In genomic region chr12:112382866-112383265, GRCh38 we compare ENCODE assay signal across 7 cellular contexts. TPM values are rescaled to one million over a fixed set of nuclear protein-coding genes. Genes with fewer than 3 reads are reported as not detected.
A peak's percentile ranks its signal among the peaks of the same experiment; 100 is the strongest.
DNase-seq lines count a peak whose midpoint lies in the region; ATAC-seq, FAIRE-seq and TF ChIP-seq lines count a peak whose summit lies in the region.

No MANE protein-coding gene starts in this region.

- no peak for DNase-seq in activated CD8-positive, alpha-beta T cell treated with anti-CD3 and anti-CD28 coated beads, Interleukin-2, amount 10 ng/mL, durations not matched to agents 7 days and 5 days
- DNase-seq in keratinocyte (ENCODE audit: low read depth, low spot score): no peak
- no peak for DNase-seq in stomach
- DNase-seq in posterior vena cava (ENCODE audit: low spot score): no peak
- DNase-seq in mesenteric fat pad (ENCODE audit: low spot score): no peak
- no peak for DNase-seq in HT-29 (ENCODE audit: low spot score)

- no peaks in the 10 kb centered on the region for H3K36me3 ChIP-seq in HUES48 (ENCODE audit: control insufficient read depth, insufficient read depth, low read length)
- no peaks in the 10 kb centered on the region for H3K36me3 ChIP-seq in keratinocyte (ENCODE audit: control insufficient read depth in 2 of 2, extremely low read depth in 1 of 2, insufficient read depth in 2 of 2, low read length in 2 of 2)
- no peaks in the 10 kb centered on the region for H3K36me3 ChIP-seq in stomach

- H3K9me1 ChIP-seq in keratinocyte (ENCODE audit: control insufficient read depth, extremely low read depth, insufficient read depth, low read length): peaks cover 3% of the 10 kb centered on the region

- H3K27me3 Mint-ChIP-seq in activated CD8-positive, alpha-beta T cell treated with anti-CD3 and anti-CD28 coated beads, Interleukin-2, amount 10 ng/mL, durations not matched to agents 7 days and 5 days (ENCODE audit: low read depth): no peaks in the 10 kb centered on the region

- no peaks in the 10 kb centered on the region for H4K20me1 ChIP-seq in keratinocyte (ENCODE audit: control insufficient read depth, extremely low read depth, insufficient read depth, low read length)

- intact Hi-C loops in stomach (cut with DNase I; ENCODE audit: low total_unique reads): loop anchor here (10.0 kb wide), 1 partner anchor 128 kb away; no protein-coding TSS in a partner anchor
- intact Hi-C loops in posterior vena cava (cut with DNase I): no loop called here

- H3K4me2 ChIP-seq in keratinocyte (ENCODE audit: control insufficient read depth, extremely low read depth, insufficient read depth, low read depth, low read length): peak overlapping the region; percentile 81

- H3K9ac ChIP-seq in HUES48 (ENCODE audit: low read depth, low read length) (no peak overlapping the region), keratinocyte (ENCODE audit: control insufficient read depth, extremely low read depth, insufficient read depth, low read length) (peak overlapping the region; percentile 71)

- H3K4me1 Mint-ChIP-seq in activated CD8-positive, alpha-beta T cell treated with anti-CD3 and anti-CD28 coated beads, Interleukin-2, amount 10 ng/mL, durations not matched to agents 7 days and 5 days (ENCODE audit: low read depth): peaks cover 32% of the 10 kb centered on the region

- dilution Hi-C loops in keratinocyte (cut with MboI; ENCODE audit: extremely low pct_ligation_motif_present, low sequenced_read_pairs): no loop called here

- H3K9me3 Mint-ChIP-seq in activated CD8-positive, alpha-beta T cell treated with anti-CD3 and anti-CD28 coated beads, Interleukin-2, amount 10 ng/mL, durations not matched to agents 7 days and 5 days (ENCODE audit: insufficient read depth): no peaks in the 10 kb centered on the region

- no peak for TF ChIP-seq CTCF in keratinocyte (optimal IDR thresholded peaks at IDR 0.05 in 1 of 3, IDR thresholded peaks at IDR 0.05 in 1 of 3, conservative IDR thresholded peaks at IDR 0.05 in 1 of 3; ENCODE audit: extremely low read depth in 1 of 3, insufficient read depth in 2 of 3, low read length in 3 of 3)
- no peak for TF ChIP-seq CTCF in stomach (IDR thresholded peaks at IDR 0.05)

- peaks cover 3% of the 10 kb centered on the region for H3K36me3 Mint-ChIP-seq in activated CD8-positive, alpha-beta T cell treated with anti-CD3 and anti-CD28 coated beads, Interleukin-2, amount 10 ng/mL, durations not matched to agents 7 days and 5 days (ENCODE audit: low read depth)

- peaks cover 9% of the 10 kb centered on the region; the same call in 1 of the 2 replicates for H3K4me1 ChIP-seq in HUES48 (ENCODE audit: control insufficient read depth, insufficient read depth, low read length)
- peaks cover 7% of the 10 kb centered on the region for H3K4me1 ChIP-seq in keratinocyte (ENCODE audit: control insufficient read depth, extremely low read depth, insufficient read depth, low read length)
- peaks cover 8 to 43% (median 32%) of the 10 kb centered on the region in 4 donors for H3K4me1 ChIP-seq in stomach

- peak overlapping the region; percentile 89 for H3K27ac Mint-ChIP-seq in activated CD8-positive, alpha-beta T cell treated with anti-CD3 and anti-CD28 coated beads, Interleukin-2, amount 10 ng/mL, durations not matched to agents 7 days and 5 days

- no peak for ATAC-seq in activated CD8-positive, alpha-beta T cell treated with anti-CD3 and anti-CD28 coated beads, Interleukin-2, amount 10 ng/mL, durations not matched to agents 7 days and 5 days

- H2AFZ ChIP-seq in keratinocyte (ENCODE audit: control insufficient read depth, low read length): peak overlapping the region; percentile 89

- 89 to 96% (median 91%) methylated on average over 11 of the region's 11 CpGs for WGBS in stomach, 5 donors

- peak overlapping the region; percentile 83 for H3K4me3 Mint-ChIP-seq in activated CD8-positive, alpha-beta T cell treated with anti-CD3 and anti-CD28 coated beads, Interleukin-2, amount 10 ng/mL, durations not matched to agents 7 days and 5 days

- H3K79me2 ChIP-seq in keratinocyte (ENCODE audit: control insufficient read depth, insufficient read depth, low read length): peaks cover 30% of the 10 kb centered on the region

- no peak for TF ChIP-seq EP300 in stomach (IDR thresholded peaks at IDR 0.05)

- CTCF ChIA-PET in activated CD8-positive, alpha-beta T cell treated with anti-CD3 and anti-CD28 coated beads, Interleukin-2, amount 10 ng/mL, durations not matched to agents 7 days and 5 days (lab: Charles Lee): no interaction called here

- FAIRE-seq in keratinocyte (lab: Jason Lieb, UNC): no peak

- no peak for TF ChIP-seq POLR2A in stomach (IDR thresholded peaks at IDR 0.05)

- H3K27ac ChIP-seq in HUES48 (ENCODE audit: low read depth, low read length) (peak overlapping the region; percentile 68), keratinocyte (ENCODE audit: control insufficient read depth, insufficient read depth, low read length) (no peak overlapping the region), stomach (peak overlapping the region in 4 of 5 donors; percentile 83 to 91 (median 86))

- H3K4me3 ChIP-seq in HUES48 (ENCODE audit: low read depth, low read length) (peak overlapping the region; percentile 89), keratinocyte (ENCODE audit: control insufficient read depth in 2 of 3, extremely low read depth in 1 of 3, insufficient read depth in 2 of 3, low read depth in 1 of 3, low read length in 3 of 3) (peak overlapping the region; percentile 48 to 72 (median 69)), stomach (peak overlapping the region; percentile 91 to 99 (median 96))

- POLR2A ChIA-PET in activated CD8-positive, alpha-beta T cell treated with anti-CD3 and anti-CD28 coated beads, Interleukin-2, amount 10 ng/mL, durations not matched to agents 7 days and 5 days (lab: Charles Lee): no interaction called here

- H3K27me3 ChIP-seq in HUES48 (ENCODE audit: control insufficient read depth, insufficient read depth, low read length) (no peaks in the 10 kb centered on the region), keratinocyte (ENCODE audit: control insufficient read depth, extremely low read depth, insufficient read depth, low read length) (no peaks in the 10 kb centered on the region), stomach (no peaks in the 10 kb centered on the region)

- no peaks in the 10 kb centered on the region for H3K9me3 ChIP-seq in HUES48 (ENCODE audit: control insufficient read depth, insufficient read depth, low read length)
- H3K9me3 ChIP-seq in keratinocyte (ENCODE audit: control insufficient read depth, low read depth, low read length): no peaks in the 10 kb centered on the region
- no peaks in the 10 kb centered on the region for H3K9me3 ChIP-seq in stomach

RNA-seq across cellular contexts. Expression of gene HECTD4, which starts 0.6 kb away (rescaled TPM):
- 10 to 100 TPM; 39.3 to 47.8 TPM for total RNA-seq in activated CD8-positive, alpha-beta T cell treated with anti-CD3 and anti-CD28 coated beads, Interleukin-2, amount 10 ng/mL, durations not matched to agents 7 days and 5 days
- polyA plus RNA-seq in keratinocyte: 5.2 to 7.5 TPM (median 7.3 TPM) in 3 replicates
- polyA plus RNA-seq in keratinocyte (2011; ENCODE audit: low read depth): 12.9 TPM
- polyA plus RNA-seq in keratinocyte (2011; cell fraction: cytosol; rRNA removed): 4.5 and 5.9 TPM in 2 replicates
- polyA plus RNA-seq in keratinocyte (2011; cell fraction: nucleus; rRNA removed): 38.7 and 45.8 TPM in 2 replicates
- polyA plus RNA-seq in keratinocyte (2012; ENCODE audit: low replicate concordance): 11.0 and 17.3 TPM in 2 replicates
- 20.4 to 38.1 TPM (median 32.3 TPM) in 3 replicates for polyA minus RNA-seq in keratinocyte
- 5.4 TPM for polyA minus RNA-seq in keratinocyte (2011; cell fraction: cytosol; rRNA and poly(A)+ RNA removed)
- 48.7 and 93.1 TPM in 2 replicates for polyA minus RNA-seq in keratinocyte (2011; cell fraction: nucleus; rRNA and poly(A)+ RNA removed)
- 100 to 1,000 TPM in 1 of 5 donors, 10 to 100 TPM in 4; 56.7 to 375 (median 89.5) TPM for total RNA-seq in stomach
- polyA plus RNA-seq in stomach: 10 to 100 TPM in 1 of 3 donors, 1 to 10 TPM in 2; 3.2 to 11.0 (median 7.9) TPM
- total RNA-seq in posterior vena cava: 10 to 100 TPM; 46.7 to 47.9 TPM
- total RNA-seq in mesenteric fat pad: 37.0 TPM
- 13.1 and 22.3 TPM in 2 replicates for total RNA-seq in HT-29 (2014; rRNA removed; shearing (Covaris generic))

RNA-seq across cellular contexts. Expression of gene RPL6, which starts 26.5 kb away (rescaled TPM):
- total RNA-seq in activated CD8-positive, alpha-beta T cell treated with anti-CD3 and anti-CD28 coated beads, Interleukin-2, amount 10 ng/mL, durations not matched to agents 7 days and 5 days: 1,000 to 10,000 TPM; 1,104 to 1,130 TPM
- polyA plus RNA-seq in keratinocyte (1,620 to 2,338 TPM (median 2,192 TPM) in 3 replicates), stomach (1,000 to 10,000 TPM; 2,600 to 3,271 (median 2,737) TPM)
- 507 TPM for polyA plus RNA-seq in keratinocyte (2011; ENCODE audit: low read depth)
- 2,328 and 2,725 TPM in 2 replicates for polyA plus RNA-seq in keratinocyte (2011; cell fraction: cytosol; rRNA removed)
- polyA plus RNA-seq in keratinocyte (2011; cell fraction: nucleus; rRNA removed): 579 and 714 TPM in 2 replicates
- 1,889 and 2,325 TPM in 2 replicates for polyA plus RNA-seq in keratinocyte (2012; ENCODE audit: low replicate concordance)
- polyA minus RNA-seq in keratinocyte: 272 to 530 TPM (median 458 TPM) in 3 replicates
- 531 TPM for polyA minus RNA-seq in keratinocyte (2011; cell fraction: cytosol; rRNA and poly(A)+ RNA removed)
- 120 and 161 TPM in 2 replicates for polyA minus RNA-seq in keratinocyte (2011; cell fraction: nucleus; rRNA and poly(A)+ RNA removed)
- total RNA-seq in stomach (1,000 to 10,000 TPM in 2 of 5 donors, 100 to 1,000 TPM in 3; 479 to 1,135 (median 807) TPM), posterior vena cava (100 to 1,000 TPM; 889 to 892 TPM), mesenteric fat pad (982 TPM)
- 872 and 1,091 TPM in 2 replicates for total RNA-seq in HT-29 (2014; rRNA removed; shearing (Covaris generic))

RNA-seq across cellular contexts. Expression of gene PTPN11, which starts 35.9 kb away (rescaled TPM):
- total RNA-seq in activated CD8-positive, alpha-beta T cell treated with anti-CD3 and anti-CD28 coated beads, Interleukin-2, amount 10 ng/mL, durations not matched to agents 7 days and 5 days: 100 to 1,000 TPM; 106 to 112 TPM
- polyA plus RNA-seq in keratinocyte: 56.0 to 95.3 TPM (median 82.6 TPM) in 3 replicates
- 109 TPM for polyA plus RNA-seq in keratinocyte (2011; ENCODE audit: low read depth)
- polyA plus RNA-seq in keratinocyte (2011; cell fraction: cytosol; rRNA removed): 63.8 and 95.7 TPM in 2 replicates
- 50.7 and 67.6 TPM in 2 replicates for polyA plus RNA-seq in keratinocyte (2011; cell fraction: nucleus; rRNA removed)
- polyA plus RNA-seq in keratinocyte (2012; ENCODE audit: low replicate concordance): 40.8 and 79.8 TPM in 2 replicates
- polyA minus RNA-seq in keratinocyte: 41.5 to 129 TPM (median 76.0 TPM) in 3 replicates
- polyA minus RNA-seq in keratinocyte (2011; cell fraction: cytosol; rRNA and poly(A)+ RNA removed): 92.7 TPM
- polyA minus RNA-seq in keratinocyte (2011; cell fraction: nucleus; rRNA and poly(A)+ RNA removed): 38.1 and 83.2 TPM in 2 replicates
- total RNA-seq in stomach: 100 to 1,000 TPM in 2 of 5 donors, 10 to 100 TPM in 3; 16.3 to 114 (median 100.0) TPM
- polyA plus RNA-seq in stomach: 10 to 100 TPM; 17.4 to 69.5 (median 65.4) TPM
- total RNA-seq in posterior vena cava: 100 to 1,000 TPM; 139 to 204 TPM
- 167 TPM for total RNA-seq in mesenteric fat pad
- 43.0 and 48.8 TPM in 2 replicates for total RNA-seq in HT-29 (2014; rRNA removed; shearing (Covaris generic))
